ENCODE assay signal across 36 cellular contexts in the genomic region with DNA sequence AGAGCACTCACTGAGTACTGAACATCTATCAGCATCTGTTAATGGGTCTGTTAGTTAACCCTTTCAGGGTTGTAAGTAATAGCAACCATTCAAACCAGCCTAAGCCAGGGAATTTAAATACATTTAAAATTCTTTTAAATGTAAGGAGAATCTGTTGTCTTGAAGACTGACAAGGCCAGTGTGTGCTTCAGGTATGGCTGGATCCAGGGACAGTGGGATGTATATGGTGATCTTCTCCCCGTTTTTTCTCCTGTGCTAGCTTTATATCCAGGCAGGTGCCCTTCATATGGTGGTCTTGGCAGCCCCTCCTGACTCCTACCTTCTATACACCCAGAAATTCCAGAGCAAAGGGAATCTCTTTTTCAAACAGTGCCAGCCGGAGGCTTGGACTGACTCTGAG. TPM values are rescaled to one million over a fixed set of nuclear protein-coding genes. Genes with fewer than 3 reads are reported as not detected.
"Had no signal": no experiment of that assay in that cellular context is flagged by ENCODE, and none has a peak within 500 bp of the region (broad histone marks: within the 10 kb centered on the region; RNA-seq: fewer than 3 reads in every experiment).

No MANE protein-coding gene starts in this region.

- FAIRE-seq: astrocyte, bronchial epithelial cell had no signal

- H3K27me3 ChIP-seq: brain microvascular endothelial cell, dorsolateral prefrontal cortex, esophagus muscularis mucosa, foreskin keratinocyte, gastrocnemius medialis, heart left ventricle had no signal

- H3K9me3 Mint-ChIP-seq: activated CD8-positive, alpha-beta T cell treated with anti-CD3 and anti-CD28 coated beads for 36 hours; activated T-cell treated with anti-CD3 and anti-CD28 coated beads, Interleukin-2, amount 50 U/mL, for 4 hours; activated T-helper 17 cell treated with anti-CD3 and anti-CD28 coated beads, Interleukin-2, amount 50 U/mL, for 72 hours; central memory CD8-positive, alpha-beta T cell; dendritic cell treated with granulocyte-macrophage colony-stimulating factor and Interleukin-4, amounts not matched to agents 40 ng/mL and 50 ng/mL, for 4 days had no signal

- H3K27ac ChIP-seq: brain microvascular endothelial cell, coronary artery, dorsolateral prefrontal cortex, esophagus muscularis mucosa, foreskin keratinocyte, gastrocnemius medialis, heart left ventricle, WERI-Rb-1 had no signal

- ATAC-seq: activated CD4-positive, CD25-positive, alpha-beta regulatory T cell treated with anti-CD3 and anti-CD28 coated beads, Interleukin-2, amount 50 U/mL, for 24 hours; activated CD8-positive, alpha-beta T cell treated with anti-CD3 and anti-CD28 coated beads for 36 hours; activated T-cell treated with anti-CD3 and anti-CD28 coated beads, Interleukin-2, amount 50 U/mL, for 4 hours; activated T-helper 17 cell treated with anti-CD3 and anti-CD28 coated beads, Interleukin-2, amount 50 U/mL, for 72 hours; foreskin keratinocyte; gastrocnemius medialis; heart left ventricle; T-helper 17 cell had no signal

- H3K4me3 Mint-ChIP-seq: activated B cell treated with CpG ODN at 0.5 μM for 24 hours; activated CD8-positive, alpha-beta T cell treated with anti-CD3 and anti-CD28 coated beads for 36 hours; activated naive CD8-positive, alpha-beta T cell; activated T-cell treated with anti-CD3 and anti-CD28 coated beads, Interleukin-2, amount 50 U/mL, for 4 hours; activated T-helper 17 cell treated with anti-CD3 and anti-CD28 coated beads, Interleukin-2, amount 50 U/mL, for 72 hours; central memory CD8-positive, alpha-beta T cell; dendritic cell treated with granulocyte-macrophage colony-stimulating factor and Interleukin-4, amounts not matched to agents 40 ng/mL and 50 ng/mL, for 4 days; endodermal cell; T-helper 17 cell; T-helper 2 cell treated with Interferon-gamma antibody and Interleukin-4, amounts not matched to agents 5 μg/mL and 100 μg/mL, for 36 hours had no signal

- H3K36me3 Mint-ChIP-seq: activated naive CD8-positive, alpha-beta T cell had no signal

- H3K36me3 ChIP-seq: brain microvascular endothelial cell, esophagus muscularis mucosa, gastrocnemius medialis, heart left ventricle, WERI-Rb-1 had no signal

- H3K27ac Mint-ChIP-seq: activated B cell treated with CpG ODN at 0.5 μM for 24 hours; activated CD8-positive, alpha-beta T cell treated with anti-CD3 and anti-CD28 coated beads for 36 hours; activated naive CD8-positive, alpha-beta T cell; activated T-helper 17 cell treated with anti-CD3 and anti-CD28 coated beads, Interleukin-2, amount 50 U/mL, for 72 hours; dendritic cell treated with granulocyte-macrophage colony-stimulating factor and Interleukin-4, amounts not matched to agents 40 ng/mL and 50 ng/mL, for 4 days; endodermal cell; T-helper 17 cell; T-helper 2 cell treated with Interferon-gamma antibody and Interleukin-4, amounts not matched to agents 5 μg/mL and 100 μg/mL, for 36 hours had no signal

- H3K27me3 Mint-ChIP-seq: activated B cell treated with CpG ODN at 0.5 μM for 24 hours; activated CD8-positive, alpha-beta T cell treated with anti-CD3 and anti-CD28 coated beads for 36 hours; activated naive CD8-positive, alpha-beta T cell; activated T-helper 17 cell treated with anti-CD3 and anti-CD28 coated beads, Interleukin-2, amount 50 U/mL, for 72 hours had no signal

- H3K4me1 Mint-ChIP-seq: activated B cell treated with CpG ODN at 0.5 μM for 24 hours; activated T-helper 17 cell treated with anti-CD3 and anti-CD28 coated beads, Interleukin-2, amount 50 U/mL, for 72 hours; central memory CD8-positive, alpha-beta T cell; endodermal cell; T-helper 17 cell had no signal

- H3K4me3 ChIP-seq: coronary artery, dorsolateral prefrontal cortex, esophagus muscularis mucosa, gastrocnemius medialis, heart left ventricle had no signal

- H3K9me3 ChIP-seq: gastrocnemius medialis had no signal

- DNase-seq: activated B cell treated with CpG ODN at 0.5 μM for 24 hours; activated CD4-positive, alpha-beta T cell treated with anti-CD3 and anti-CD28 coated beads for 48 hours; activated CD4-positive, alpha-beta T cell treated with anti-CD3 and anti-CD28 coated beads, Interleukin-2, amount 50 U/mL, for 1 hour; activated CD4-positive, alpha-beta T cell treated with anti-CD3 and anti-CD28 coated beads, Interleukin-2, amount 50 U/mL, for 48 hours; activated CD8-positive, alpha-beta memory T cell treated with anti-CD3 and anti-CD28 coated beads for 24 hours; activated CD8-positive, alpha-beta T cell treated with anti-CD3 and anti-CD28 coated beads for 36 hours; activated effector memory CD4-positive, alpha-beta T cell treated with Interleukin-2 at 50 U/mL for 16 hours; activated gamma-delta T cell treated with Interleukin-2 at 50 U/mL for 16 hours; activated naive CD4-positive, alpha-beta T cell treated with anti-CD3 and anti-CD28 coated beads, Interleukin-2, amount 50 U/mL, for 16 hours; activated naive CD4-positive, alpha-beta T cell treated with Interleukin-2 at 50 U/mL for 16 hours; activated T-cell treated with anti-CD3 and anti-CD28 coated beads, Interleukin-2, amount 50 U/mL, for 4 hours; amniotic stem cell; anterior cingulate cortex; brain microvascular endothelial cell; dorsolateral prefrontal cortex; effector memory CD4-positive, alpha-beta T cell; endodermal cell; erythroblast; foreskin keratinocyte; gastrocnemius medialis; glutamatergic neuron; T-helper 17 cell; T1000; WERI-Rb-1 had no signal

- H3K4me1 ChIP-seq: esophagus muscularis mucosa, foreskin keratinocyte, gastrocnemius medialis, heart left ventricle had no signal

RNA-seq across cellular contexts. Expression of a gene that starts 56.9 kb away (rescaled TPM):
- total RNA-seq: cardiac septum, esophagus muscularis mucosa had no signal
